In genomic region chr19:40940771-40941170, GRCh38 we compare ENCODE assay signal across 21 cellular contexts. TPM values are rescaled to one million over a fixed set of nuclear protein-coding genes. Genes with fewer than 3 reads are reported as not detected.
"Had no signal": no experiment of that assay in that cellular context is flagged by ENCODE, and none has a peak within 500 bp of the region (broad histone marks: within the 10 kb centered on the region; RNA-seq: fewer than 3 reads in every experiment).

No MANE protein-coding gene starts in this region.

RNA-seq across cellular contexts. Expression of gene CYP2B6, which starts 50.3 kb away (rescaled TPM):
- total RNA-seq: left ventricle myocardium inferior; mesenteric fat pad; myocyte; naive thymus-derived CD4-positive, alpha-beta T cell; natural killer cell treated with Interleukin-12 subunit alpha and Interleukin-12 subunit beta and Interleukin-15 and Interleukin-18, amount 100 ng/mL, for 72 hours; omental fat pad; pulmonary artery endothelial cell; right atrium auricular region; skeletal muscle tissue; smooth muscle cell; temporal lobe; tibial nerve; ureter; uterus had no signal
- polyA plus RNA-seq: naive thymus-derived CD4-positive, alpha-beta T cell; neural cell; ovary; smooth muscle cell had no signal

RNA-seq across cellular contexts. Expression of gene CYP2A7, which starts 58.7 kb away (rescaled TPM):
- total RNA-seq: kidney epithelial cell; left ventricle myocardium inferior; lower leg skin; mesenteric fat pad; mucosa of descending colon; myocyte; naive thymus-derived CD4-positive, alpha-beta T cell; natural killer cell treated with Interleukin-12 subunit alpha and Interleukin-12 subunit beta and Interleukin-15 and Interleukin-18, amount 100 ng/mL, for 72 hours; omental fat pad; progenitor cell of endocrine pancreas; pulmonary artery endothelial cell; renal cortical epithelial cell; right atrium auricular region; skeletal muscle tissue; smooth muscle cell; temporal lobe; tibial nerve; ureter had no signal
- polyA plus RNA-seq: naive thymus-derived CD4-positive, alpha-beta T cell; neural cell; smooth muscle cell had no signal
